In the genomic region with DNA sequence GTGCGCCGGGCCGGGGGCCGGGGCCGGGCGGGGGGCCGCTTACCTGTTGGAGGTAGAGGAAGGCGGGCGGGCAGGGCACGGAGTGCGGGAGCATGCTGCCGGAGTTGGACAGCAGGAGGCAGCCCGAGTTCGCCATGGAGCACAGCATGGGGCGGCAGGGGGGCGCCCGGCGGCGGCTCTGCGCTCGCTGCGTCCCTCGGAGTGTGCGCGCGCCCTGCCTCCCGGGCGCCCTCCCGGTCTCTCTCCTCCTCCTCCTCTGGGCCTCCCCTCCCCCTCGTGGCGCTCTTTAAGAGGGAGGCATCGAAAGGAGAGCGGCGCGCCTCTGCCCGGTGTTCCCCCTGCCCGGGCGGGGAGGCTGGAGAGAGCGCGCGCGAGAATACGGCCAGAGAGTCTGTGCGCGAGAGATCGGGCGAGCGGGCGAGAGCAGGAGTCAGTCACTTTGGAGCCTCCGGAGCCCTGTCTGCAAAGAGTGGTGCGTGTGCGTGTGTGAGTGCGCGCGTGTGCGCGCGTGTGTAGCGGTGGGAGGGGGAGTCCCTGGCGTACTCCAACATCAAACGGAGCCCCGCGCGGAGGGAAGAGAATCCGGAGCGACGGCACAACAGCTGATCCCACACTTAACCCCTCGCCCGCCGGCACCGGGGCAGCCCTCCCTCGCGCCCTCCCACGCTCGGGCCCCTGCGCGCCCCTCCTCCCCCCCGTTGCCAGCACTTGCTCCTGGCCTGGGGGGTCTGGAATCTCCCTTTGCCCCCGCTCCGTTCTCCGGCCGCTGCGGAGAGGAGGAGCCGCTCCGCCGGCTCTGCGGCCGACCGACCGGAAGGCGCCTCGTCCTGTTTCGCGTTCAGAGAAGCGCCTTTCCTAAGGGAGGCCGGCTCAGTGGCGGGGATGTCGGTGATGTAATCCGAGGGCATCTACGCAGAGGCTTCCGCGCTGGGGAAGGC, we compare ENCODE assay signal across 9 cellular contexts.
DNase-seq lines count a peak whose midpoint lies in the region; ATAC-seq and TF ChIP-seq lines count a peak whose summit lies in the region.
"Had no signal": no experiment of that assay in that cellular context is flagged by ENCODE, and none has a peak within 500 bp of the region (broad histone marks: within the 10 kb centered on the region; RNA-seq: fewer than 3 reads in every experiment).

No MANE protein-coding gene starts in this region.

- peaks cover 26% of the 10 kb centered on the region for H3K27me3 ChIP-seq in osteoblast (ENCODE audit: insufficient read depth, low read length)

- H3K4me3 ChIP-seq in choroid plexus epithelial cell (ENCODE audit: low read depth, low read length) (no peak overlapping the region), osteoblast (ENCODE audit: insufficient read depth, low read length) (no peak overlapping the region)

- intact Hi-C loops in Right ventricle myocardium superior (cut with DNase I): no loop called here

- no peaks in the 10 kb centered on the region for H3K36me3 ChIP-seq in ES-I3 (ENCODE audit: insufficient read depth, low read length)
- no peaks in the 10 kb centered on the region for H3K36me3 ChIP-seq in osteoblast (ENCODE audit: insufficient read depth, low read length)

- H4K20me1 ChIP-seq in osteoblast (ENCODE audit: insufficient read depth, low read length): no peaks in the 10 kb centered on the region

- ATAC-seq in left lobe of liver (no peak), Right ventricle myocardium superior (ENCODE audit: poor library complexity) (no peak)

- no peaks in the 10 kb centered on the region for H3K79me2 ChIP-seq in osteoblast (ENCODE audit: insufficient read depth, low read length)

- peak; percentile 37 for DNase-seq in NCI-H1092 (lab: John Stamatoyannopoulos, UW)
- peak; percentile 13 for DNase-seq in choroid plexus epithelial cell (ENCODE audit: low read depth)
- peak; percentile 97 for DNase-seq in osteoblast (ENCODE audit: insufficient read length, low spot score, missing footprints)
- DNase-seq in SIG-M5 treated with dmso at 0.1 percent for 504 hours (lab: John Stamatoyannopoulos, UW; ENCODE audit: unreplicated experiment): no peak
- no peak for DNase-seq in activated CD8-positive, alpha-beta memory T cell treated with anti-CD3 and anti-CD28 coated beads, Interleukin-2, amount 50 U/mL, for 4 hours
- no peak for DNase-seq in left lobe of liver (ENCODE audit: low spot score)
- DNase-seq in Right ventricle myocardium superior: no peak
- DNase-seq: stimulated activated CD4-positive, alpha-beta T cell treated with anti-CD3 and anti-CD28 coated beads, Interleukin-4, amount 100 ng/mL, for 24 hours had no signal

- no peak for TF ChIP-seq CTCF in choroid plexus epithelial cell (conservative IDR thresholded peaks at IDR 0.05; ENCODE audit: low read depth, low read length)
- TF ChIP-seq CTCF in osteoblast (IDR thresholded peaks at IDR 0.05; ENCODE audit: extremely low read depth, low read depth, low read length): no peak

- peak overlapping the region; percentile 59 for H3K9ac ChIP-seq in ES-I3 (ENCODE audit: low read depth, low read length)

- H3K9me3 ChIP-seq in ES-I3 (ENCODE audit: control insufficient read depth, insufficient read depth, low read length) (no peaks in the 10 kb centered on the region), osteoblast (ENCODE audit: low read depth, low read length) (no peaks in the 10 kb centered on the region)

- H3K4me1 ChIP-seq in ES-I3 (ENCODE audit: insufficient read depth, low read length) (0 out of 2 replicates have a peak, but pooled peaks cover 2% of the 10 kb centered on the region), osteoblast (ENCODE audit: insufficient read depth, low read length) (no peaks in the 10 kb centered on the region)

- no peak overlapping the region for H3K27ac ChIP-seq in osteoblast (ENCODE audit: low read depth, low read length)

- H2AFZ ChIP-seq in osteoblast (ENCODE audit: low read length): no peak overlapping the region

- H3K4me2 ChIP-seq in osteoblast (ENCODE audit: insufficient read depth, low read length): no peak overlapping the region

Comparison
In these comparisons a context has a peak if more than half of its experiments do, and no peak if none do; other contexts are left out.
1. DNase-seq: peak in NCI-H1092 (single experiment), choroid plexus epithelial cell (single experiment) and osteoblast (single experiment); none in SIG-M5 treated with dmso at 0.1 percent for 504 hours (single experiment), activated CD8-positive, alpha-beta memory T cell treated with anti-CD3 and anti-CD28 coated beads, Interleukin-2, amount 50 U/mL, for 4 hours (single experiment), left lobe of liver (single experiment) and Right ventricle myocardium superior (single experiment).